Comparison of ENCODE assay signal across 31 cellular contexts in genomic region chr7:11587048-11587447, GRCh38.
"Had no signal": no experiment of that assay in that cellular context is flagged by ENCODE, and none has a peak within 500 bp of the region (broad histone marks: within the 10 kb centered on the region; RNA-seq: fewer than 3 reads in every experiment).

No MANE protein-coding gene starts in this region.

- H3K36me3 Mint-ChIP-seq: activated CD4-positive, alpha-beta memory T cell treated with anti-CD3 and anti-CD28 coated beads for 36 hours; activated CD8-positive, alpha-beta memory T cell treated with anti-CD3 and anti-CD28 coated beads, Interleukin-2, amount 10 ng/mL, durations not matched to agents 7 days and 5 days; activated naive CD4-positive, alpha-beta T cell treated with anti-CD3 and anti-CD28 coated beads, Interleukin-2, amount 50 U/mL, for 24 hours; activated naive CD8-positive, alpha-beta T cell treated with anti-CD3 and anti-CD28 coated beads for 36 hours had no signal

- H3K27me3 ChIP-seq: adrenal gland, body of pancreas, colonic mucosa, esophagus squamous epithelium, gastroesophageal sphincter, heart right ventricle had no signal

- H3K4me1 ChIP-seq: adrenal gland, body of pancreas, colonic mucosa, esophagus squamous epithelium had no signal

- H3K4me1 Mint-ChIP-seq: activated CD4-positive, alpha-beta T cell treated with anti-CD3 and anti-CD28 coated beads for 36 hours; activated CD4-positive, alpha-beta T cell treated with anti-CD3 and anti-CD28 coated beads, Interleukin-2, amount 10 ng/mL, durations not matched to agents 24 days and 14 days; activated CD8-positive, alpha-beta memory T cell treated with anti-CD3 and anti-CD28 coated beads, Interleukin-2, amount 10 ng/mL, durations not matched to agents 7 days and 5 days; activated naive CD4-positive, alpha-beta T cell treated with anti-CD3 and anti-CD28 coated beads, Interleukin-2, amount 50 U/mL, for 24 hours; activated naive CD8-positive, alpha-beta T cell treated with anti-CD3 and anti-CD28 coated beads for 36 hours; activated naive CD8-positive, alpha-beta T cell treated with anti-CD3 and anti-CD28 coated beads, Interleukin-2, amount 50 U/mL, for 24 hours had no signal

- H3K9me3 Mint-ChIP-seq: activated CD4-positive, alpha-beta memory T cell treated with anti-CD3 and anti-CD28 coated beads for 36 hours; activated CD4-positive, alpha-beta T cell treated with anti-CD3 and anti-CD28 coated beads, Interleukin-2, amount 10 ng/mL, durations not matched to agents 24 days and 14 days; activated naive CD4-positive, alpha-beta T cell treated with anti-CD3 and anti-CD28 coated beads, Interleukin-2, amount 50 U/mL, for 24 hours; activated naive CD8-positive, alpha-beta T cell treated with anti-CD3 and anti-CD28 coated beads for 36 hours; activated naive CD8-positive, alpha-beta T cell treated with anti-CD3 and anti-CD28 coated beads, Interleukin-2, amount 50 U/mL, for 24 hours; activated T-helper 1 cell treated with anti-CD3 and anti-CD28 coated beads, Interleukin-12 subunit alpha, Interleukin-12 subunit beta, Interleukin-2, Interleukin-4 antibody, amounts not matched to agents 30 ng/mL and 10 ng/mL and 1 ng/mL, durations not matched to agents 14 hours and 24 hours and 36 hours; activated T-helper 2 cell treated with anti-CD3 and anti-CD28 coated beads, Interferon-gamma antibody, Interleukin-2, Interleukin-4, amounts not matched to agents 10 μg/mL and 5 μg/mL and 100 μg/mL, durations not matched to agents 14 hours and 24 hours and 36 hours had no signal

- DNase-seq: activated CD4-positive, alpha-beta memory T cell treated with anti-CD3 and anti-CD28 coated beads for 36 hours; activated CD4-positive, alpha-beta T cell treated with anti-CD3 and anti-CD28 coated beads for 36 hours; activated CD4-positive, alpha-beta T cell treated with anti-CD3 and anti-CD28 coated beads, Interleukin-2, amount 10 ng/mL, durations not matched to agents 24 days and 14 days; activated CD4-positive, CD25-positive, alpha-beta regulatory T cell; activated CD4-positive, CD25-positive, alpha-beta regulatory T cell treated with anti-CD3 and anti-CD28 coated beads, Interleukin-2, amount 50 U/mL, for 72 hours; activated CD8-positive, alpha-beta memory T cell treated with anti-CD3 and anti-CD28 coated beads, Interleukin-2, amount 10 ng/mL, durations not matched to agents 7 days and 5 days; activated CD8-positive, alpha-beta memory T cell treated with anti-CD3 and anti-CD28 coated beads, Interleukin-2, amount 50 U/mL, for 4 hours; activated CD8-positive, alpha-beta T cell treated with anti-CD3 and anti-CD28 coated beads, Interleukin-2, amount 10 ng/mL, durations not matched to agents 7 days and 5 days; activated effector memory CD4-positive, alpha-beta T cell treated with anti-CD3 and anti-CD28 coated beads, Interleukin-2, amount 50 U/mL, for 16 hours; activated naive CD4-positive, alpha-beta T cell treated with anti-CD3 and anti-CD28 coated beads for 36 hours; activated naive CD8-positive, alpha-beta T cell treated with anti-CD3 and anti-CD28 coated beads for 36 hours; activated naive CD8-positive, alpha-beta T cell treated with anti-CD3 and anti-CD28 coated beads, Interleukin-2, amount 50 U/mL, for 24 hours; activated T-cell treated with anti-CD3 and anti-CD28 coated beads, Interleukin-2, amount 50 U/mL, for 1 hour; activated T-cell treated with anti-CD3 and anti-CD28 coated beads, Interleukin-2, amount 50 U/mL, for 48 hours; adrenal gland; amygdala; aorta; body of pancreas; central memory CD4-positive, alpha-beta T cell; cerebellar nuclear complex; colonic mucosa; effector CD8-positive, alpha-beta T cell; esophagus squamous epithelium; foreskin melanocyte; heart right ventricle; T-helper 2 cell had no signal

- H3K4me3 Mint-ChIP-seq: activated CD4-positive, alpha-beta memory T cell treated with anti-CD3 and anti-CD28 coated beads for 36 hours; activated CD4-positive, alpha-beta T cell treated with anti-CD3 and anti-CD28 coated beads for 36 hours; activated CD4-positive, alpha-beta T cell treated with anti-CD3 and anti-CD28 coated beads, Interleukin-2, amount 10 ng/mL, durations not matched to agents 24 days and 14 days; activated CD8-positive, alpha-beta memory T cell treated with anti-CD3 and anti-CD28 coated beads, Interleukin-2, amount 10 ng/mL, durations not matched to agents 7 days and 5 days; activated CD8-positive, alpha-beta T cell treated with anti-CD3 and anti-CD28 coated beads, Interleukin-2, amount 10 ng/mL, durations not matched to agents 7 days and 5 days; activated naive CD4-positive, alpha-beta T cell treated with anti-CD3 and anti-CD28 coated beads for 36 hours; activated naive CD4-positive, alpha-beta T cell treated with anti-CD3 and anti-CD28 coated beads, Interleukin-2, amount 50 U/mL, for 24 hours; activated naive CD8-positive, alpha-beta T cell treated with anti-CD3 and anti-CD28 coated beads for 36 hours; activated naive CD8-positive, alpha-beta T cell treated with anti-CD3 and anti-CD28 coated beads, Interleukin-2, amount 50 U/mL, for 24 hours; activated T-helper 1 cell treated with anti-CD3 and anti-CD28 coated beads, Interleukin-12 subunit alpha, Interleukin-12 subunit beta, Interleukin-2, Interleukin-4 antibody, amounts not matched to agents 30 ng/mL and 10 ng/mL and 1 ng/mL, durations not matched to agents 14 hours and 24 hours and 36 hours had no signal

- H3K36me3 ChIP-seq: adrenal gland, colonic mucosa, esophagus squamous epithelium, gastroesophageal sphincter, heart right ventricle had no signal

- H3K27ac Mint-ChIP-seq: activated CD4-positive, alpha-beta memory T cell treated with anti-CD3 and anti-CD28 coated beads for 36 hours; activated CD4-positive, alpha-beta T cell treated with anti-CD3 and anti-CD28 coated beads for 36 hours; activated CD4-positive, alpha-beta T cell treated with anti-CD3 and anti-CD28 coated beads, Interleukin-2, amount 10 ng/mL, durations not matched to agents 24 days and 14 days; activated CD8-positive, alpha-beta memory T cell treated with anti-CD3 and anti-CD28 coated beads, Interleukin-2, amount 10 ng/mL, durations not matched to agents 7 days and 5 days; activated CD8-positive, alpha-beta T cell treated with anti-CD3 and anti-CD28 coated beads, Interleukin-2, amount 10 ng/mL, durations not matched to agents 7 days and 5 days; activated naive CD4-positive, alpha-beta T cell treated with anti-CD3 and anti-CD28 coated beads for 36 hours; activated naive CD4-positive, alpha-beta T cell treated with anti-CD3 and anti-CD28 coated beads, Interleukin-2, amount 50 U/mL, for 24 hours; activated naive CD8-positive, alpha-beta T cell treated with anti-CD3 and anti-CD28 coated beads for 36 hours; activated naive CD8-positive, alpha-beta T cell treated with anti-CD3 and anti-CD28 coated beads, Interleukin-2, amount 50 U/mL, for 24 hours; activated T-helper 1 cell treated with anti-CD3 and anti-CD28 coated beads, Interleukin-12 subunit alpha, Interleukin-12 subunit beta, Interleukin-2, Interleukin-4 antibody, amounts not matched to agents 30 ng/mL and 10 ng/mL and 1 ng/mL, durations not matched to agents 14 hours and 24 hours and 36 hours; activated T-helper 2 cell treated with anti-CD3 and anti-CD28 coated beads, Interferon-gamma antibody, Interleukin-2, Interleukin-4, amounts not matched to agents 10 μg/mL and 5 μg/mL and 100 μg/mL, durations not matched to agents 14 hours and 24 hours and 36 hours had no signal

- H3K4me3 ChIP-seq: adrenal gland, body of pancreas, colonic mucosa, esophagus squamous epithelium, gastroesophageal sphincter, heart right ventricle had no signal

- ATAC-seq: activated CD4-positive, alpha-beta T cell treated with anti-CD3 and anti-CD28 coated beads for 36 hours; activated CD8-positive, alpha-beta memory T cell treated with anti-CD3 and anti-CD28 coated beads, Interleukin-2, amount 10 ng/mL, durations not matched to agents 7 days and 5 days; activated CD8-positive, alpha-beta T cell treated with anti-CD3 and anti-CD28 coated beads, Interleukin-2, amount 10 ng/mL, durations not matched to agents 7 days and 5 days; activated naive CD8-positive, alpha-beta T cell treated with anti-CD3 and anti-CD28 coated beads, Interleukin-2, amount 50 U/mL, for 24 hours; body of pancreas; gastroesophageal sphincter; heart right ventricle had no signal

- H3K27ac ChIP-seq: adrenal gland, body of pancreas, colonic mucosa, epithelial cell of prostate, esophagus squamous epithelium, gastroesophageal sphincter, heart right ventricle had no signal

- H3K9me3 ChIP-seq: adrenal gland, body of pancreas, colonic mucosa, esophagus squamous epithelium, gastroesophageal sphincter, heart right ventricle had no signal

- H3K27me3 Mint-ChIP-seq: activated CD4-positive, alpha-beta memory T cell treated with anti-CD3 and anti-CD28 coated beads for 36 hours; activated CD4-positive, alpha-beta T cell treated with anti-CD3 and anti-CD28 coated beads for 36 hours; activated CD4-positive, alpha-beta T cell treated with anti-CD3 and anti-CD28 coated beads, Interleukin-2, amount 10 ng/mL, durations not matched to agents 24 days and 14 days; activated CD8-positive, alpha-beta memory T cell treated with anti-CD3 and anti-CD28 coated beads, Interleukin-2, amount 10 ng/mL, durations not matched to agents 7 days and 5 days; activated naive CD4-positive, alpha-beta T cell treated with anti-CD3 and anti-CD28 coated beads, Interleukin-2, amount 50 U/mL, for 24 hours; activated naive CD8-positive, alpha-beta T cell treated with anti-CD3 and anti-CD28 coated beads, Interleukin-2, amount 50 U/mL, for 24 hours had no signal
